1 cellular context compared by ENCODE assay signal in the genomic region with DNA sequence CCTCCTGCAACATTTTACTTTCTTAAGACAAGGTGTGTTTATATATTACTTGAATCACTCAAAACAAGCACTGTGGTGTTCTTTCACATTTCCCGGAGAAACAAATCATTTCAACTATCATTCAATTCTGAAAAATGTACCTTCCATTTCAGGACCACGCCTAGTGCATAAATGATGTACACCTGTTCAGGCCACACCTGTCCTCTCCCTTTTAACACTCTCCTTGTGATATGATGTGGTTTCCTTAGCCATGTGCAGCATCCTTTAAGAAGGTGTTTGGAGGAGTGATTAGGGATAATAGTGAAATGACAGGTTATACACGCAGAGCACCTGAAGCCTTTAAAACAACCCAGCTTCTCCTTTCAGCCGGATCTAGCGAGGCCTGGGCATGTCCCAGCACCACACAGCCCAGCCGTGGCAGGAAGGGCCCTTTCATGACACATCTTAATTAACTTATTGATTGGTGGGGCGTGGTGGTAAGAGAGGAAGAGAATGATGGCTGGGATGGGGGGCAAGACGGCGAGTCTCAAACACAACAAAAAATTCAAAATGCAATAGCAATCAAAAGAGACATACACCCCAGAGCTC.
TF ChIP-seq lines count a peak whose summit lies in the region.

No MANE protein-coding gene starts in this region.

TF ChIP-seq in GM23338, 12 proteins besides CTCF, POLR2A, EP300 and RAD21 (continued from another document):
- TF ChIP-seq, protein P1, sequence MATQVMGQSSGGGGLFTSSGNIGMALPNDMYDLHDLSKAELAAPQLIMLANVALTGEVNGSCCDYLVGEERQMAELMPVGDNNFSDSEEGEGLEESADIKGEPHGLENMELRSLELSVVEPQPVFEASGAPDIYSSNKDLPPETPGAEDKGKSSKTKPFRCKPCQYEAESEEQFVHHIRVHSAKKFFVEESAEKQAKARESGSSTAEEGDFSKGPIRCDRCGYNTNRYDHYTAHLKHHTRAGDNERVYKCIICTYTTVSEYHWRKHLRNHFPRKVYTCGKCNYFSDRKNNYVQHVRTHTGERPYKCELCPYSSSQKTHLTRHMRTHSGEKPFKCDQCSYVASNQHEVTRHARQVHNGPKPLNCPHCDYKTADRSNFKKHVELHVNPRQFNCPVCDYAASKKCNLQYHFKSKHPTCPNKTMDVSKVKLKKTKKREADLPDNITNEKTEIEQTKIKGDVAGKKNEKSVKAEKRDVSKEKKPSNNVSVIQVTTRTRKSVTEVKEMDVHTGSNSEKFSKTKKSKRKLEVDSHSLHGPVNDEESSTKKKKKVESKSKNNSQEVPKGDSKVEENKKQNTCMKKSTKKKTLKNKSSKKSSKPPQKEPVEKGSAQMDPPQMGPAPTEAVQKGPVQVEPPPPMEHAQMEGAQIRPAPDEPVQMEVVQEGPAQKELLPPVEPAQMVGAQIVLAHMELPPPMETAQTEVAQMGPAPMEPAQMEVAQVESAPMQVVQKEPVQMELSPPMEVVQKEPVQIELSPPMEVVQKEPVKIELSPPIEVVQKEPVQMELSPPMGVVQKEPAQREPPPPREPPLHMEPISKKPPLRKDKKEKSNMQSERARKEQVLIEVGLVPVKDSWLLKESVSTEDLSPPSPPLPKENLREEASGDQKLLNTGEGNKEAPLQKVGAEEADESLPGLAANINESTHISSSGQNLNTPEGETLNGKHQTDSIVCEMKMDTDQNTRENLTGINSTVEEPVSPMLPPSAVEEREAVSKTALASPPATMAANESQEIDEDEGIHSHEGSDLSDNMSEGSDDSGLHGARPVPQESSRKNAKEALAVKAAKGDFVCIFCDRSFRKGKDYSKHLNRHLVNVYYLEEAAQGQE (IDR thresholded peaks at IDR 0.05; ENCODE audit: unreplicated experiment): no peak
- TF ChIP-seq ZNF331 (CRISPR knock-in tag; IDR thresholded peaks at IDR 0.05; ENCODE audit: low read depth): no peak
- TF ChIP-seq ZNF114 (CRISPR knock-in tag; IDR thresholded peaks at IDR 0.05): no peak
- TF ChIP-seq POLR2AphosphoS5 (IDR thresholded peaks at IDR 0.05; ENCODE audit: low read depth): no peak
- TF ChIP-seq EZH2 (IDR thresholded peaks at IDR 0.05; ENCODE audit: low read depth, unreplicated experiment): no peak
